9 cellular contexts compared by ENCODE assay signal in the genomic region with DNA sequence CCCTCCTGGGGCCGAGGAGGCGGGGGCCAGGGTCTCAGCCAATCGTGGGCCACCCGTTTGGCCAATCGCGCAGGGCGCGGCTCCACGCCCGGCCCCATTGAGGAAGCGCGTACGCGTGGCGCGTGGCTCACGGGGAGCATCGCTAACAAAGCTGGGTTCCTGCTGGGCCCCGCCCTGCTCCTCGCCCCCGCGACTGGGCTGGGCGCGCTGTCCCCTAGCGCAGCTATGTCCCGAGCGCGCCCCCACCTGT. TPM values are rescaled to one million over a fixed set of nuclear protein-coding genes. Genes with fewer than 3 reads are reported as not detected.
A peak's percentile ranks its signal among the peaks of the same experiment; 100 is the strongest.
DNase-seq lines count a peak whose midpoint lies in the region; ATAC-seq and TF ChIP-seq lines count a peak whose summit lies in the region.
"Had no signal": no experiment of that assay in that cellular context is flagged by ENCODE, and none has a peak within 500 bp of the region (broad histone marks: within the 10 kb centered on the region; RNA-seq: fewer than 3 reads in every experiment).

No MANE protein-coding gene starts in this region.

- H3K4me3 Mint-ChIP-seq in activated naive CD4-positive, alpha-beta T cell treated with anti-CD3 and anti-CD28 coated beads, Interleukin-2, amount 10 ng/mL, durations not matched to agents 7 days and 5 days, result no peak overlapping the region

- intact Hi-C loops in lower leg skin (cut with DNase I; ENCODE audit: low total_unique reads), result no loop called here

- CTCF ChIA-PET in activated naive CD4-positive, alpha-beta T cell treated with anti-CD3 and anti-CD28 coated beads, Interleukin-2, amount 10 ng/mL, durations not matched to agents 7 days and 5 days (lab: Charles Lee), result no interaction called here

- no peak for TF ChIP-seq CTCF in lower leg skin (IDR thresholded peaks at IDR 0.05)

- H3K9me3 Mint-ChIP-seq in activated naive CD4-positive, alpha-beta T cell treated with anti-CD3 and anti-CD28 coated beads, Interleukin-2, amount 10 ng/mL, durations not matched to agents 7 days and 5 days, result no peaks in the 10 kb centered on the region

- H3K4me1 Mint-ChIP-seq in activated naive CD4-positive, alpha-beta T cell treated with anti-CD3 and anti-CD28 coated beads, Interleukin-2, amount 10 ng/mL, durations not matched to agents 7 days and 5 days, result peaks cover 23% of the 10 kb centered on the region

- H3K36me3 Mint-ChIP-seq in activated naive CD4-positive, alpha-beta T cell treated with anti-CD3 and anti-CD28 coated beads, Interleukin-2, amount 10 ng/mL, durations not matched to agents 7 days and 5 days, result no peaks in the 10 kb centered on the region

- peak; percentile 81 for DNase-seq in NOMO-1 treated with DMSO at 0.1 percent for 48 hours (lab: John Stamatoyannopoulos, UW; ENCODE audit: unreplicated experiment)
- peak; percentile 50 for DNase-seq in activated naive CD4-positive, alpha-beta T cell treated with anti-CD3 and anti-CD28 coated beads, Interleukin-2, amount 10 ng/mL, durations not matched to agents 7 days and 5 days
- peak; percentile 43 to 90 for DNase-seq in lower leg skin (ENCODE audit: low spot score in 2 of 2)
- peak; percentile 56 for DNase-seq in stimulated activated CD8-positive, alpha-beta memory T cell treated with anti-CD3 and anti-CD28 coated beads, Interleukin-4, amount 100 ng/mL, for 48 hours
- DNase-seq: Kasumi-1 had no signal

- TF ChIP-seq POLR2A in lower leg skin (IDR thresholded peaks at IDR 0.05), result no peak

- ATAC-seq in GM21515 (IDR thresholded peaks at IDR 0.05; ENCODE audit: unreplicated experiment) (no peak), HG02571 (IDR thresholded peaks at IDR 0.05; ENCODE audit: unreplicated experiment) (no peak), GM21423 (IDR thresholded peaks at IDR 0.05; ENCODE audit: unreplicated experiment) (no peak)

- 2% methylated on average over 25 of the region's 28 CpGs; no CpG with 5 or more reads in 1 of the 2 donors for WGBS in lower leg skin, 2 donors

- no peak overlapping the region for H3K4me3 ChIP-seq in lower leg skin (ENCODE audit: low read depth, poor library complexity, severe bottlenecking)
- H3K4me3 ChIP-seq: HAP-1 had no signal

- peaks cover 96% of the 10 kb centered on the region for H3K27me3 Mint-ChIP-seq in activated naive CD4-positive, alpha-beta T cell treated with anti-CD3 and anti-CD28 coated beads, Interleukin-2, amount 10 ng/mL, durations not matched to agents 7 days and 5 days

- H3K27ac Mint-ChIP-seq in activated naive CD4-positive, alpha-beta T cell treated with anti-CD3 and anti-CD28 coated beads, Interleukin-2, amount 10 ng/mL, durations not matched to agents 7 days and 5 days, result no peak overlapping the region

RNA-seq across cellular contexts. Expression of a gene that starts 0.6 kb away (rescaled TPM):
- 10 to 100 TPM; 21.9 to 43.6 (median 29.3) TPM for total RNA-seq in lower leg skin

RNA-seq across cellular contexts. Expression of a gene that starts 30.7 kb away (rescaled TPM):
- total RNA-seq in lower leg skin, result 1 to 10 TPM in 1 of 4 donors, under 1 TPM in 3; 0.42 to 1.4 (median 0.65) TPM

RNA-seq across cellular contexts. Expression of a gene that starts 30.8 kb away (rescaled TPM):
- 1 to 10 TPM in 2 of 4 donors, under 1 TPM in 2; 0.30 to 2.4 (median 1.5) TPM for total RNA-seq in lower leg skin
